16 cellular contexts compared by ENCODE assay signal in genomic region chr12:124461241-124461673, GRCh38.
DNase-seq lines count a peak whose midpoint lies in the region; ATAC-seq and TF ChIP-seq lines count a peak whose summit lies in the region.
"Had no signal": no experiment of that assay in that cellular context is flagged by ENCODE, and none has a peak within 500 bp of the region (broad histone marks: within the 10 kb centered on the region; RNA-seq: fewer than 3 reads in every experiment).

No MANE protein-coding gene starts in this region.

- WGBS in mesenchymal stem cell, result 97% methylated on average over 17 of the region's 17 CpGs

- POLR2A ChIA-PET in WTC11 (lab: Charles Lee), result no interaction called here

- H3K27ac ChIP-seq in mesenchymal stem cell (ENCODE audit: low read length, poor library complexity, severe bottlenecking), result no peak overlapping the region
- H3K27ac ChIP-seq: KMS-11, SJCRH30 had no signal

- peaks cover 16% of the 10 kb centered on the region for H3K36me3 Mint-ChIP-seq in natural killer cell treated with Interleukin-12 subunit alpha and Interleukin-12 subunit beta and Interleukin-15 and Interleukin-18, amount 100 ng/mL, for 72 hours
- H3K36me3 Mint-ChIP-seq in natural killer cell (no peaks in the 10 kb centered on the region), WTC11 (peaks cover 38% of the 10 kb centered on the region)

- H2BK5ac ChIP-seq in mesenchymal stem cell (ENCODE audit: low read depth, low read length, poor library complexity, severe bottlenecking), result no peak overlapping the region

- no peak overlapping the region for H3K14ac ChIP-seq in mesenchymal stem cell (ENCODE audit: low read length in 2 of 2)

- peaks cover 64 to 86% of the 10 kb centered on the region in 2 experiments for H3K36me3 ChIP-seq in mesenchymal stem cell (ENCODE audit: control insufficient read depth in 1 of 2, insufficient read depth in 2 of 2, low read depth in 1 of 2, low read length in 2 of 2)

- no peak overlapping the region for H2BK15ac ChIP-seq in mesenchymal stem cell (ENCODE audit: low read depth, poor library complexity, severe bottlenecking)

- H3K4me1 Mint-ChIP-seq in natural killer cell treated with Interleukin-12 subunit alpha and Interleukin-12 subunit beta and Interleukin-15 and Interleukin-18, amount 100 ng/mL, for 72 hours (ENCODE audit: low read depth in 2 of 2), result peaks cover 60 to 67% of the 10 kb centered on the region in 2 donors
- H3K4me1 Mint-ChIP-seq in natural killer cell (peaks cover 54 to 93% of the 10 kb centered on the region in 2 donors), WTC11 (peaks cover 18% of the 10 kb centered on the region)

- H2BK12ac ChIP-seq in mesenchymal stem cell (ENCODE audit: low read length in 2 of 2), result no peak overlapping the region

- H2BK120ac ChIP-seq in mesenchymal stem cell (ENCODE audit: low read depth, low read length), result no peak overlapping the region

- H3K23ac ChIP-seq in mesenchymal stem cell (ENCODE audit: low read length in 2 of 2), result no peak overlapping the region

- TF ChIP-seq CTCF in natural killer cell (IDR thresholded peaks at IDR 0.05), result no peak
- no peak for TF ChIP-seq CTCF in WTC11 (IDR thresholded peaks at IDR 0.05)

- H3K4me2 ChIP-seq in mesenchymal stem cell (ENCODE audit: low read length, poor library complexity, severe bottlenecking), result no peak overlapping the region
- H3K4me2 ChIP-seq: KMS-11 had no signal

- H3K27me3 ChIP-seq in mesenchymal stem cell (ENCODE audit: control insufficient read depth in 1 of 2, insufficient read depth in 1 of 2, low read length in 2 of 2), result no peaks in the 10 kb centered on the region
- H3K27me3 ChIP-seq: SJCRH30 had no signal

- no peak overlapping the region for H3K4me3 ChIP-seq in mesenchymal stem cell (ENCODE audit: insufficient read depth in 1 of 2, low read depth in 1 of 2, low read length in 2 of 2)
- H3K4me3 ChIP-seq: SJCRH30 had no signal

- H3K4ac ChIP-seq in mesenchymal stem cell (ENCODE audit: low read depth in 1 of 2, low read length in 2 of 2), result no peak overlapping the region

- no peaks in the 10 kb centered on the region for H3K27me3 Mint-ChIP-seq in natural killer cell treated with Interleukin-12 subunit alpha and Interleukin-12 subunit beta and Interleukin-15 and Interleukin-18, amount 100 ng/mL, for 72 hours
- no peaks in the 10 kb centered on the region for H3K27me3 Mint-ChIP-seq in natural killer cell (ENCODE audit: low read depth in 2 of 2)
- H3K27me3 Mint-ChIP-seq in WTC11 (ENCODE audit: low read depth), result no peaks in the 10 kb centered on the region

- no peak overlapping the region for H2AFZ ChIP-seq in mesenchymal stem cell (ENCODE audit: low read depth, low read length)

- CTCF ChIA-PET in WTC11 (lab: Charles Lee), result no interaction called here

- H3K27ac Mint-ChIP-seq in natural killer cell treated with Interleukin-12 subunit alpha and Interleukin-12 subunit beta and Interleukin-15 and Interleukin-18, amount 100 ng/mL, for 72 hours, result no peak overlapping the region
- H3K27ac Mint-ChIP-seq in natural killer cell, result no peak overlapping the region
- H3K27ac Mint-ChIP-seq in WTC11, result peak overlapping the region; percentile 60; the same call in 1 of the 2 replicates

- H2AK5ac ChIP-seq in mesenchymal stem cell (ENCODE audit: low read length, severe bottlenecking), result no peak overlapping the region

- H3K79me1 ChIP-seq in mesenchymal stem cell (replicated peaks; ENCODE audit: low read length, poor library complexity, severe bottlenecking), result peaks cover 42% of the 10 kb centered on the region

- peaks cover 8% of the 10 kb centered on the region for H3K9me3 ChIP-seq in mesenchymal stem cell (ENCODE audit: control insufficient read depth, low read length)
- H3K9me3 ChIP-seq: SJCRH30 had no signal

- no peak for ATAC-seq in natural killer cell treated with Interleukin-12 subunit alpha and Interleukin-12 subunit beta and Interleukin-15 and Interleukin-18, amount 100 ng/mL, for 72 hours
- no peak for ATAC-seq in natural killer cell
- no peak for ATAC-seq in WTC11

- H3K4me3 Mint-ChIP-seq in natural killer cell treated with Interleukin-12 subunit alpha and Interleukin-12 subunit beta and Interleukin-15 and Interleukin-18, amount 100 ng/mL, for 72 hours, result no peak overlapping the region
- H3K4me3 Mint-ChIP-seq in natural killer cell (no peak overlapping the region), WTC11 (no peak overlapping the region)

- intact Hi-C loops in natural killer cell (cut with micrococcal nuclease), result no loop called here

- H3K4me1 ChIP-seq in mesenchymal stem cell (ENCODE audit: control insufficient read depth, insufficient read depth, low read depth, low read length), result peaks cover 64% of the 10 kb centered on the region

- H3K9ac ChIP-seq in mesenchymal stem cell (ENCODE audit: low read length), result no peak overlapping the region
- H3K9ac ChIP-seq: KMS-11 had no signal

- peak; percentile 39 for DNase-seq in natural killer cell treated with Interleukin-12 subunit alpha and Interleukin-12 subunit beta and Interleukin-15 and Interleukin-18, amount 100 ng/mL, for 72 hours (ENCODE audit: low spot score)
- DNase-seq in natural killer cell (no peak), WTC11 (ENCODE audit: low spot score) (no peak), mesenchymal stem cell (no peak), NCI-H1417 (lab: John Stamatoyannopoulos, UW) (no peak), RPMI8226 (no peak), T-helper 9 cell (no peak)
- DNase-seq: C1 segment of cervical spinal cord, NCI-H1417 treated with DMSO at 0.1 percent for 48 hours, NCI-H187 treated with DMSO at 0.1 percent for 48 hours, NCI-H2227 treated with DMSO at 0.1 percent for 48 hours, NCI-H510A treated with DMSO at 0.1 percent for 48 hours, NCI-H82, OCI-M1, SJCRH30 had no signal

- H3K9me3 Mint-ChIP-seq in natural killer cell treated with Interleukin-12 subunit alpha and Interleukin-12 subunit beta and Interleukin-15 and Interleukin-18, amount 100 ng/mL, for 72 hours, result no peaks in the 10 kb centered on the region
- no peaks in the 10 kb centered on the region for H3K9me3 Mint-ChIP-seq in natural killer cell
- H3K9me3 Mint-ChIP-seq in WTC11, result peaks cover 9% of the 10 kb centered on the region

- peak overlapping the region; percentile 12 for H4K91ac ChIP-seq in mesenchymal stem cell (ENCODE audit: low read length)

- no peak overlapping the region for H3K18ac ChIP-seq in mesenchymal stem cell (ENCODE audit: low read depth in 1 of 2, low read length in 2 of 2)

- H4K8ac ChIP-seq in mesenchymal stem cell (ENCODE audit: low read length), result peak overlapping the region; percentile 55

TF ChIP-seq in WTC11, 78 proteins besides CTCF, POLR2A, EP300 and RAD21:
- TF ChIP-seq ZNF671 (CRISPR knock-in tag; IDR thresholded peaks at IDR 0.05), result no peak
- TF ChIP-seq EMX1 (CRISPR knock-in tag; IDR thresholded peaks at IDR 0.05), result no peak
- no peak for TF ChIP-seq KAT7 (CRISPR knock-in tag; IDR thresholded peaks at IDR 0.05; ENCODE audit: borderline replicate concordance)
- TF ChIP-seq ATF1 (CRISPR knock-in tag; IDR thresholded peaks at IDR 0.05), result no peak
- no peak for TF ChIP-seq ZNF425 (CRISPR knock-in tag; conservative IDR thresholded peaks at IDR 0.05)
- no peak for TF ChIP-seq GTF2I (CRISPR knock-in tag; conservative IDR thresholded peaks at IDR 0.05)
- TF ChIP-seq NR2C2 (CRISPR knock-in tag; IDR thresholded peaks at IDR 0.05), result no peak
- TF ChIP-seq JUN (CRISPR knock-in tag; IDR thresholded peaks at IDR 0.05), result no peak
- no peak for TF ChIP-seq CREM (CRISPR knock-in tag; IDR thresholded peaks at IDR 0.05)
- TF ChIP-seq NFATC4 (CRISPR knock-in tag; IDR thresholded peaks at IDR 0.05), result no peak
- TF ChIP-seq ZMAT4 (CRISPR knock-in tag; IDR thresholded peaks at IDR 0.05), result no peak
- no peak for TF ChIP-seq ZBTB21 (CRISPR knock-in tag; IDR thresholded peaks at IDR 0.05; ENCODE audit: borderline replicate concordance)
